ENCODE assay signal across 27 cellular contexts in genomic region chr1:115213130-115213529, GRCh38.
"Had no signal": no experiment of that assay in that cellular context is flagged by ENCODE, and none has a peak within 500 bp of the region (broad histone marks: within the 10 kb centered on the region; RNA-seq: fewer than 3 reads in every experiment).

No MANE protein-coding gene starts in this region.

- H3K9me3 ChIP-seq: stomach, suprapubic skin, testis, thoracic aorta, thyroid gland, tibial artery, tibial nerve, transverse colon, upper lobe of left lung, upper lobe of right lung, uterus, vagina had no signal

- ATAC-seq: stimulated activated effector memory CD8-positive, alpha-beta T cell treated with anti-CD3 and anti-CD28 coated beads, Interleukin-12 subunit alpha, Interleukin-12 subunit beta, amount 100 ng/mL, for 72 hours; stimulated activated memory B cell treated with anti-CD40 and anti-IgM and Interleukin-4, amounts not matched to agents 10 μg/mL and 1 μg/mL and 100 μg/mL, for 72 hours; stimulated activated naive B cell treated with anti-CD40 and anti-IgM and Interleukin-4, amounts not matched to agents 10 μg/mL and 1 μg/mL and 100 μg/mL, for 72 hours; stimulated activated naive CD8-positive, alpha-beta T cell treated with anti-CD3 and anti-CD28 coated beads, Interleukin-15, amount 100 ng/mL, for 72 hours; stimulated activated naive CD8-positive, alpha-beta T cell treated with anti-CD3 and anti-CD28 coated beads, Interleukin-15, Interleukin-2, amounts not matched to agents 100 U/mL and 50 U/mL, for 24 hours; upper lobe of right lung had no signal

- H3K36me3 ChIP-seq: stomach, suprapubic skin, thoracic aorta, thyroid gland, tibial artery, tibial nerve, transverse colon, upper lobe of left lung, upper lobe of right lung, uterus, vagina had no signal

- FAIRE-seq: urothelium cell line had no signal

- DNase-seq: stimulated activated CD4-positive, alpha-beta T cell treated with anti-CD3 and anti-CD28 coated beads, Interleukin-2, amount 100 ng/mL, for 48 hours; stimulated activated CD4-positive, alpha-beta T cell treated with anti-CD3 and anti-CD28 coated beads, Interleukin-4, amount 100 ng/mL, for 1 hour; stimulated activated CD4-positive, alpha-beta T cell treated with anti-CD3 and anti-CD28 coated beads, Interleukin-4, amount 100 ng/mL, for 24 hours; stimulated activated CD4-positive, alpha-beta T cell treated with anti-CD3 and anti-CD28 coated beads, Interleukin-4, amount 100 ng/mL, for 4 hours; stimulated activated CD8-positive, alpha-beta memory T cell treated with anti-CD3 and anti-CD28 coated beads, Interleukin-4, amount 100 ng/mL, for 48 hours; stimulated activated naive B cell treated with anti-CD40 and anti-IgM and Interleukin-4, amounts not matched to agents 10 μg/mL and 1 μg/mL and 100 μg/mL, for 72 hours; stimulated activated naive CD4-positive, alpha-beta T cell; stimulated activated naive CD4-positive, alpha-beta T cell treated with Interleukin-2 at 50 U/mL for 16 hours; stimulated activated naive CD8-positive, alpha-beta T cell treated with anti-CD3 and anti-CD28 coated beads, Interleukin-15, amount 100 ng/mL, for 72 hours; stimulated activated naive CD8-positive, alpha-beta T cell treated with anti-CD3 and anti-CD28 coated beads, Interleukin-15, Interleukin-2, amounts not matched to agents 100 U/mL and 50 U/mL, for 24 hours; stomach; substantia nigra; testis; thyroid gland; tibial artery; transverse colon; trophoblast cell; upper lobe of left lung; upper lobe of right lung; uterus had no signal

- H3K4me3 ChIP-seq: stomach, suprapubic skin, testis, thoracic aorta, thyroid gland, tibial artery, tibial nerve, transverse colon, upper lobe of left lung, upper lobe of right lung, uterus, vagina had no signal

- H3K4me1 ChIP-seq: stomach, suprapubic skin, thyroid gland, transverse colon, upper lobe of left lung, upper lobe of right lung had no signal

- H3K27me3 ChIP-seq: stomach, suprapubic skin, testis, thyroid gland, tibial artery, tibial nerve, transverse colon, upper lobe of left lung, upper lobe of right lung, uterus, vagina had no signal

- H3K27ac ChIP-seq: stomach, suprapubic skin, testis, thoracic aorta, thyroid gland, tibial artery, tibial nerve, transverse colon, upper lobe of left lung, upper lobe of right lung, uterus, vagina had no signal
